ENCODE assay signal across 1 cellular context in the genomic region with DNA sequence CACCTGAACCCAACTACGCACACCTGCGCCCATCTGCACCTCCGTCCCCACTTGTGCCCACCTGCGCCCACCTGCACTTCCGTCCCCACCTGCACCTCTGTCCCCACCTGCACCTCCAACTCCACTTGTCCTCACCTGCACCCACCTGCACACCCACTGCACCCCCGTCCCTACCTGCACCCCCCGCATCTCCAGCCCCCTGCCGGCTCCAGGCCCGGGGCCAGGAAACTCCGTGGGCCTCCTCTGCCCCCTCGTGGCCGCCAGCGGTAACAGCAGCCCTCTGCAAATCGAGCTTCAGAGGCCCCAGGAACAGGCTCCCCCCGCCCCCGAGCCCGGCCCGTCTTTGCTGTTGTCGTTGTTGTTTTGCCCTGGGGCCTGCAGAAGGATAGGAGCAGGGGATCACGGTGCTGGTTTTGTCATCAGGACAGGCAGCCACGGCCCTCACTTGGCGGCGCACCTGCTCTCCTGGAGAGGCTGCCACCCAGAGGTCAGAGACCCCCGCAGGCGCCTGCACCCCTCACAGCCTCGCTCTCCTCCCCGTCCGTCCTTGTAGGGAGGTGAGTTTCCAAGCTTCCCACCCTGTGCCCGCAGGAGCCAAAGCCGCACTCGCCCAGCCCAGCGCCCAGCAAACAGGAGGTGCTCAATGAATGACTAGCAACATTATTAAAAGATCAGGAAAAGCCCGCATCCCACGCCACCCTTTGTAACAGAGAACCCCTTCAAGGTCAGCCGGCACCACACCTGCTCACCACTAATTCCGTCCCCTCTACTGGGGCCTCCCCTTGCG.
TF ChIP-seq lines count a peak whose summit lies in the region.

No MANE protein-coding gene starts in this region.

TF ChIP-seq in GM23338, 12 proteins besides CTCF, POLR2A, EP300 and RAD21 (continued from another document):
- TF ChIP-seq, protein P1, sequence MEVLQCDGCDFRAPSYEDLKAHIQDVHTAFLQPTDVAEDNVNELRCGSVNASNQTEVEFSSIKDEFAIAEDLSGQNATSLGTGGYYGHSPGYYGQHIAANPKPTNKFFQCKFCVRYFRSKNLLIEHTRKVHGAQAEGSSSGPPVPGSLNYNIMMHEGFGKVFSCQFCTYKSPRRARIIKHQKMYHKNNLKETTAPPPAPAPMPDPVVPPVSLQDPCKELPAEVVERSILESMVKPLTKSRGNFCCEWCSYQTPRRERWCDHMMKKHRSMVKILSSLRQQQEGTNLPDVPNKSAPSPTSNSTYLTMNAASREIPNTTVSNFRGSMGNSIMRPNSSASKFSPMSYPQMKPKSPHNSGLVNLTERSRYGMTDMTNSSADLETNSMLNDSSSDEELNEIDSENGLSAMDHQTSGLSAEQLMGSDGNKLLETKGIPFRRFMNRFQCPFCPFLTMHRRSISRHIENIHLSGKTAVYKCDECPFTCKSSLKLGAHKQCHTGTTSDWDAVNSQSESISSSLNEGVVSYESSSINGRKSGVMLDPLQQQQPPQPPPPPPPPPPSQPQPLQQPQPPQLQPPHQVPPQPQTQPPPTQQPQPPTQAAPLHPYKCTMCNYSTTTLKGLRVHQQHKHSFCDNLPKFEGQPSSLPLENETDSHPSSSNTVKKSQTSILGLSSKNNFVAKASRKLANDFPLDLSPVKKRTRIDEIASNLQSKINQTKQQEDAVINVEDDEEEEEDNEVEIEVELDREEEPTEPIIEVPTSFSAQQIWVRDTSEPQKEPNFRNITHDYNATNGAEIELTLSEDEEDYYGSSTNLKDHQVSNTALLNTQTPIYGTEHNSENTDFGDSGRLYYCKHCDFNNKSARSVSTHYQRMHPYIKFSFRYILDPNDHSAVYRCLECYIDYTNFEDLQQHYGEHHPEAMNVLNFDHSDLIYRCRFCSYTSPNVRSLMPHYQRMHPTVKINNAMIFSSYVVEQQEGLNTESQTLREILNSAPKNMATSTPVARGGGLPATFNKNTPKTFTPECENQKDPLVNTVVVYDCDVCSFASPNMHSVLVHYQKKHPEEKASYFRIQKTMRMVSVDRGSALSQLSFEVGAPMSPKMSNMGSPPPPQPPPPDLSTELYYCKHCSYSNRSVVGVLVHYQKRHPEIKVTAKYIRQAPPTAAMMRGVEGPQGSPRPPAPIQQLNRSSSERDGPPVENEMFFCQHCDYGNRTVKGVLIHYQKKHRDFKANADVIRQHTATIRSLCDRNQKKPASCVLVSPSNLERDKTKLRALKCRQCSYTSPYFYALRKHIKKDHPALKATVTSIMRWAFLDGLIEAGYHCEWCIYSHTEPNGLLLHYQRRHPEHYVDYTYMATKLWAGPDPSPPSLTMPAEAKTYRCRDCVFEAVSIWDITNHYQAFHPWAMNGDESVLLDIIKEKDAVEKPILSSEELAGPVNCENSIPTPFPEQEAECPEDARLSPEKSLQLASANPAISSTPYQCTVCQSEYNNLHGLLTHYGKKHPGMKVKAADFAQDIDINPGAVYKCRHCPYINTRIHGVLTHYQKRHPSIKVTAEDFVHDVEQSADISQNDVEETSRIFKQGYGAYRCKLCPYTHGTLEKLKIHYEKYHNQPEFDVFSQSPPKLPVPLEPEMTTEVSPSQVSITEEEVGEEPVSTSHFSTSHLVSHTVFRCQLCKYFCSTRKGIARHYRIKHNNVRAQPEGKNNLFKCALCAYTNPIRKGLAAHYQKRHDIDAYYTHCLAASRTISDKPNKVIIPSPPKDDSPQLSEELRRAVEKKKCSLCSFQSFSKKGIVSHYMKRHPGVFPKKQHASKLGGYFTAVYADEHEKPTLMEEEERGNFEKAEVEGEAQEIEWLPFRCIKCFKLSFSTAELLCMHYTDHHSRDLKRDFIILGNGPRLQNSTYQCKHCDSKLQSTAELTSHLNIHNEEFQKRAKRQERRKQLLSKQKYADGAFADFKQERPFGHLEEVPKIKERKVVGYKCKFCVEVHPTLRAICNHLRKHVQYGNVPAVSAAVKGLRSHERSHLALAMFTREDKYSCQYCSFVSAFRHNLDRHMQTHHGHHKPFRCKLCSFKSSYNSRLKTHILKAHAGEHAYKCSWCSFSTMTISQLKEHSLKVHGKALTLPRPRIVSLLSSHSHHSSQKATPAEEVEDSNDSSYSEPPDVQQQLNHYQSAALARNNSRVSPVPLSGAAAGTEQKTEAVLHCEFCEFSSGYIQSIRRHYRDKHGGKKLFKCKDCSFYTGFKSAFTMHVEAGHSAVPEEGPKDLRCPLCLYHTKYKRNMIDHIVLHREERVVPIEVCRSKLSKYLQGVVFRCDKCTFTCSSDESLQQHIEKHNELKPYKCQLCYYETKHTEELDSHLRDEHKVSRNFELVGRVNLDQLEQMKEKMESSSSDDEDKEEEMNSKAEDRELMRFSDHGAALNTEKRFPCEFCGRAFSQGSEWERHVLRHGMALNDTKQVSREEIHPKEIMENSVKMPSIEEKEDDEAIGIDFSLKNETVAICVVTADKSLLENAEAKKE (CRISPR knock-in tag; IDR thresholded peaks at IDR 0.05): no peak
- no peak for TF ChIP-seq JUNB (IDR thresholded peaks at IDR 0.05; ENCODE audit: unreplicated experiment)
